ENCODE assay signal across 10 cellular contexts in genomic region chr1:202576816-202577215, GRCh38.
DNase-seq lines count a peak whose midpoint lies in the region; TF ChIP-seq lines count a peak whose summit lies in the region.
"Had no signal": no experiment of that assay in that cellular context is flagged by ENCODE, and none has a peak within 500 bp of the region (broad histone marks: within the 10 kb centered on the region; RNA-seq: fewer than 3 reads in every experiment).

No MANE protein-coding gene starts in this region.

- peaks cover 2% of the 10 kb centered on the region for H3K27me3 Mint-ChIP-seq in neural progenitor cell (ENCODE audit: insufficient read depth, low read depth)
- H3K27me3 Mint-ChIP-seq in activated CD4-positive, alpha-beta T cell treated with anti-CD3 and anti-CD28 coated beads, Interleukin-2, amount 10 ng/mL, durations not matched to agents 7 days and 5 days = no peaks in the 10 kb centered on the region

- peaks cover 7% of the 10 kb centered on the region for H3F3A ChIP-seq in neural progenitor cell (ENCODE audit: low read depth)

- H3K36me3 Mint-ChIP-seq in neural progenitor cell = peaks cover 1% of the 10 kb centered on the region
- H3K36me3 Mint-ChIP-seq in activated CD4-positive, alpha-beta T cell treated with anti-CD3 and anti-CD28 coated beads, Interleukin-2, amount 10 ng/mL, durations not matched to agents 7 days and 5 days (ENCODE audit: low read depth) = peaks cover 3% of the 10 kb centered on the region

- TF ChIP-seq CTCF in AG10803 (conservative IDR thresholded peaks at IDR 0.05; ENCODE audit: low read length) = no peak
- no peak for TF ChIP-seq CTCF in neural progenitor cell (IDR thresholded peaks at IDR 0.05)
- TF ChIP-seq CTCF in Peyer's patch (IDR thresholded peaks at IDR 0.05) = no peak

- DNase-seq in AG10803 (ENCODE audit: low read depth) (peak; percentile 96), NOMO-1 (lab: John Stamatoyannopoulos, UW; ENCODE audit: unreplicated experiment in 2 of 2) (peak; percentile 71 to 76), epithelial cell of prostate (ENCODE audit: low read depth, low spot score) (no peak), neural progenitor cell (ENCODE audit: low spot score) (no peak), cortex of kidney (lab: John Stamatoyannopoulos, UW) (no peak), Peyer's patch (no peak), NCI-H1092 (lab: John Stamatoyannopoulos, UW) (no peak)
- no peak for DNase-seq in activated CD4-positive, alpha-beta T cell treated with anti-CD3 and anti-CD28 coated beads, Interleukin-2, amount 10 ng/mL, durations not matched to agents 7 days and 5 days
- DNase-seq: anterior cingulate cortex had no signal

- H3K36me3 ChIP-seq in neural progenitor cell (no peaks in the 10 kb centered on the region), Peyer's patch (peaks cover 0 to 37% (median 0%) of the 10 kb centered on the region in 3 donors)

- H3K4me2 ChIP-seq in neural progenitor cell = peak overlapping the region; percentile 66

- H3K27me3 ChIP-seq in neural progenitor cell (no peaks in the 10 kb centered on the region), Peyer's patch (no peaks in the 10 kb centered on the region)

- TF ChIP-seq POLR2A in Peyer's patch (IDR thresholded peaks at IDR 0.05) = no peak

- H3K4me1 ChIP-seq in neural progenitor cell = peaks cover 47% of the 10 kb centered on the region
- no peaks in the 10 kb centered on the region for H3K4me1 ChIP-seq in Peyer's patch

- H3K27ac Mint-ChIP-seq in neural progenitor cell = no peak overlapping the region
- no peak overlapping the region for H3K27ac Mint-ChIP-seq in activated CD4-positive, alpha-beta T cell treated with anti-CD3 and anti-CD28 coated beads, Interleukin-2, amount 10 ng/mL, durations not matched to agents 7 days and 5 days

- POLR2A ChIA-PET in activated CD4-positive, alpha-beta T cell treated with anti-CD3 and anti-CD28 coated beads, Interleukin-2, amount 10 ng/mL, durations not matched to agents 7 days and 5 days (lab: Charles Lee) = no interaction called here

- no peak overlapping the region for H3K4me3 Mint-ChIP-seq in neural progenitor cell
- no peak overlapping the region for H3K4me3 Mint-ChIP-seq in activated CD4-positive, alpha-beta T cell treated with anti-CD3 and anti-CD28 coated beads, Interleukin-2, amount 10 ng/mL, durations not matched to agents 7 days and 5 days

- H3K4me3 ChIP-seq in AG10803 (ENCODE audit: low read length) = no peak overlapping the region
- H3K4me3 ChIP-seq in neural progenitor cell = no peak overlapping the region
- no peak overlapping the region for H3K4me3 ChIP-seq in Peyer's patch

- CTCF ChIA-PET in activated CD4-positive, alpha-beta T cell treated with anti-CD3 and anti-CD28 coated beads, Interleukin-2, amount 10 ng/mL, durations not matched to agents 7 days and 5 days (lab: Charles Lee) = interaction anchor here (0.6 to 1.1 kb wide), 2 partner anchors 9 to 542 kb away, joined by 3 to 5 read pairs; no protein-coding TSS in a partner anchor

- no peak overlapping the region for H3K9ac ChIP-seq in neural progenitor cell

- peak overlapping the region; percentile 73 for H3K27ac ChIP-seq in epithelial cell of prostate
- H3K27ac ChIP-seq in neural progenitor cell = no peak overlapping the region
- peak overlapping the region in 1 of 4 donors; percentile 48 for H3K27ac ChIP-seq in Peyer's patch
- H3K27ac ChIP-seq: VCaP had no signal

- no peaks in the 10 kb centered on the region for H3K9me3 Mint-ChIP-seq in neural progenitor cell
- H3K9me3 Mint-ChIP-seq in activated CD4-positive, alpha-beta T cell treated with anti-CD3 and anti-CD28 coated beads, Interleukin-2, amount 10 ng/mL, durations not matched to agents 7 days and 5 days = no peaks in the 10 kb centered on the region

- H4K20me1 ChIP-seq in neural progenitor cell (ENCODE audit: low read depth) = no peaks in the 10 kb centered on the region

- H3K9me3 ChIP-seq in neural progenitor cell (ENCODE audit: low read depth) (no peaks in the 10 kb centered on the region), Peyer's patch (no peaks in the 10 kb centered on the region)

- H3K79me2 ChIP-seq in neural progenitor cell (ENCODE audit: low read depth) = no peaks in the 10 kb centered on the region

- no peak overlapping the region for H2AFZ ChIP-seq in neural progenitor cell (replicated peaks)

- peaks cover 47% of the 10 kb centered on the region for H3K4me1 Mint-ChIP-seq in neural progenitor cell
- no peaks in the 10 kb centered on the region for H3K4me1 Mint-ChIP-seq in activated CD4-positive, alpha-beta T cell treated with anti-CD3 and anti-CD28 coated beads, Interleukin-2, amount 10 ng/mL, durations not matched to agents 7 days and 5 days

Comparison
In these comparisons a context has a peak if more than half of its experiments do, and no peak if none do; other contexts are left out.
1. DNase-seq: peak in AG10803 (single experiment) and NOMO-1 (2 of 2); none in epithelial cell of prostate (single experiment), neural progenitor cell (single experiment), cortex of kidney (single experiment), Peyer's patch (0 of 3), NCI-H1092 (single experiment) and activated CD4-positive, alpha-beta T cell treated with anti-CD3 and anti-CD28 coated beads, Interleukin-2, amount 10 ng/mL, durations not matched to agents 7 days and 5 days (single experiment).